Comparison of ENCODE assay signal across 8 cellular contexts in genomic region chr1:159009287-159009686, GRCh38. TPM values are rescaled to one million over a fixed set of nuclear protein-coding genes. Genes with fewer than 3 reads are reported as not detected.
DNase-seq lines count a peak whose midpoint lies in the region; ATAC-seq and TF ChIP-seq lines count a peak whose summit lies in the region.

No MANE protein-coding gene starts in this region.

- no peaks in the 10 kb centered on the region for H3K9me3 ChIP-seq in OCI-LY1 (ENCODE audit: low read length)
- H3K9me3 ChIP-seq in effector memory CD4-positive, alpha-beta T cell (ENCODE audit: control insufficient read depth, low read length): no peaks in the 10 kb centered on the region

- DNase-seq in Calu3 (no peak), NCI-H526 (lab: John Stamatoyannopoulos, UW) (no peak), kidney tubule cell (ENCODE audit: low spot score) (no peak)
- DNase-seq in effector memory CD4-positive, alpha-beta T cell: no peak
- no peak for DNase-seq in stimulated activated naive CD4-positive, alpha-beta T cell treated with Interleukin-2 at 50 U/mL for 16 hours (lab: John Stamatoyannopoulos, UW)

- no peaks in the 10 kb centered on the region for H4K20me1 ChIP-seq in OCI-LY1 (ENCODE audit: insufficient read depth, low read length)

- peaks cover 8% of the 10 kb centered on the region; the same call in 1 of the 2 replicates for H3F3A ChIP-seq in OCI-LY1 (ENCODE audit: insufficient read depth, low read length)

- no peaks in the 10 kb centered on the region for H3K9me3 Mint-ChIP-seq in Calu3 (ENCODE audit: low read depth, unreplicated experiment)

- CTCF ChIA-PET in Calu3 (lab: Charles Lee): interaction anchor here (0.6 to 1.5 kb wide), 3 partner anchors 9 to 59 kb away, joined by 3 to 5 read pairs (median 4); no protein-coding TSS in a partner anchor

- no peak overlapping the region for H2AFZ ChIP-seq in OCI-LY1 (ENCODE audit: low read length)

- peak overlapping the region; percentile 99 for H3K9ac ChIP-seq in OCI-LY1 (ENCODE audit: low read length)
- H3K9ac ChIP-seq in rectal smooth muscle tissue (ENCODE audit: low read length): no peak overlapping the region

- intact Hi-C loops in Calu3 (cut with micrococcal nuclease; ENCODE audit: unreplicated experiment): loop anchor here (10.0 kb wide), 1 partner anchor 354 kb away; no protein-coding TSS in a partner anchor

- H3K4me3 ChIP-seq in OCI-LY1 (ENCODE audit: low read depth, low read length, poor library complexity, severe bottlenecking) (peak overlapping the region; percentile 96), rectal smooth muscle tissue (ENCODE audit: low read length) (peak overlapping the region; percentile 78)
- peak overlapping the region; percentile 67 for H3K4me3 ChIP-seq in effector memory CD4-positive, alpha-beta T cell (ENCODE audit: insufficient read depth, low read depth, low read length, poor library complexity, severe bottlenecking)

- no peaks in the 10 kb centered on the region for H3K27me3 ChIP-seq in OCI-LY1 (ENCODE audit: insufficient read depth, low read length)
- no peaks in the 10 kb centered on the region for H3K27me3 ChIP-seq in effector memory CD4-positive, alpha-beta T cell (replicated peaks; ENCODE audit: control insufficient read depth, insufficient read depth, low read length, poor library complexity, severe bottlenecking)
- H3K27me3 ChIP-seq in rectal smooth muscle tissue (ENCODE audit: control insufficient read depth, insufficient read depth, low read length): no peaks in the 10 kb centered on the region

- H3K4me3 Mint-ChIP-seq in Calu3 (ENCODE audit: low read depth, unreplicated experiment): peak overlapping the region; percentile 75

- ATAC-seq in HG02759 (IDR thresholded peaks at IDR 0.05; ENCODE audit: unreplicated experiment): no peak

- peak overlapping the region; percentile 91 for H3K4me2 ChIP-seq in OCI-LY1 (ENCODE audit: low read length)

- H3K27ac ChIP-seq in OCI-LY1 (ENCODE audit: low read depth, low read length, poor library complexity, severe bottlenecking) (peak overlapping the region; percentile 86), rectal smooth muscle tissue (ENCODE audit: low read depth, low read length) (peak overlapping the region; percentile 83)
- H3K27ac ChIP-seq in effector memory CD4-positive, alpha-beta T cell (ENCODE audit: insufficient read depth, low read length, poor library complexity, severe bottlenecking): peak overlapping the region; percentile 83

- BruUV-seq in Calu3 (replicated peaks; lab: Mats Ljungman, UMichigan): no TSS peak

- peaks cover 11% of the 10 kb centered on the region for H3K36me3 Mint-ChIP-seq in Calu3 (ENCODE audit: insufficient read depth, unreplicated experiment)

- peak overlapping the region; percentile 90 for H3K27ac Mint-ChIP-seq in Calu3 (ENCODE audit: unreplicated experiment)

- H3K4me1 ChIP-seq in OCI-LY1 (ENCODE audit: insufficient read depth, low read length, severe bottlenecking): peaks cover 58% of the 10 kb centered on the region
- peaks cover 17% of the 10 kb centered on the region for H3K4me1 ChIP-seq in effector memory CD4-positive, alpha-beta T cell (ENCODE audit: control insufficient read depth, insufficient read depth, low read length, poor library complexity, severe bottlenecking)
- peaks cover 4% of the 10 kb centered on the region for H3K4me1 ChIP-seq in rectal smooth muscle tissue (ENCODE audit: control insufficient read depth, insufficient read depth, low read length)

- no peaks in the 10 kb centered on the region for H3K27me3 Mint-ChIP-seq in Calu3 (ENCODE audit: unreplicated experiment)

- H3K79me2 ChIP-seq in OCI-LY1 (ENCODE audit: insufficient read depth, low read length): peaks cover 42% of the 10 kb centered on the region

- H3K36me3 ChIP-seq in OCI-LY1 (ENCODE audit: insufficient read depth, low read length): peaks cover 18% of the 10 kb centered on the region; the same call in 1 of the 2 replicates
- H3K36me3 ChIP-seq in effector memory CD4-positive, alpha-beta T cell (ENCODE audit: control insufficient read depth, insufficient read depth, low read length): no peaks in the 10 kb centered on the region
- no peaks in the 10 kb centered on the region for H3K36me3 ChIP-seq in rectal smooth muscle tissue (ENCODE audit: control insufficient read depth, insufficient read depth, low read length)

- H3K4me1 Mint-ChIP-seq in Calu3 (ENCODE audit: low read depth, unreplicated experiment): no peaks in the 10 kb centered on the region

- H3K9me2 ChIP-seq in OCI-LY1 (ENCODE audit: low read depth, low read length): no peaks in the 10 kb centered on the region

- TF ChIP-seq CTCF in Calu3 (IDR thresholded peaks at IDR 0.05; ENCODE audit: unreplicated experiment) (no peak), OCI-LY1 (IDR thresholded peaks at IDR 0.05; ENCODE audit: low read length) (no peak)

RNA-seq across cellular contexts. Expression of gene IFI16, which starts 0.4 kb away (rescaled TPM):
- 52.8 and 84.5 TPM in 2 replicates for total RNA-seq in Calu3 (2022)
